8 cellular contexts compared by ENCODE assay signal in genomic region chr22:37196539-37197450, GRCh38. TPM values are rescaled to one million over a fixed set of nuclear protein-coding genes. Genes with fewer than 3 reads are reported as not detected.
DNase-seq lines count a peak whose midpoint lies in the region; ATAC-seq and TF ChIP-seq lines count a peak whose summit lies in the region.

No MANE protein-coding gene starts in this region.

- 0 to 33% methylated on average over 1 of the region's 14 CpGs for WGBS in gastroesophageal sphincter (ENCODE audit: low coverage in 1 of 2), 2 donors
- 16 to 24% (median 21%) methylated on average over 14 of the region's 14 CpGs for WGBS in psoas muscle, 3 donors

- DNase-seq in ELF-1 (ENCODE audit: low read depth, low spot score) (peak; percentile 75), psoas muscle (peak; percentile 88 to 93), NCI-H128 (lab: John Stamatoyannopoulos, UW; ENCODE audit: unreplicated experiment) (no peak), SIG-M5 (lab: John Stamatoyannopoulos, UW) (no peak), HUDEP-2 (lab: John Stamatoyannopoulos, UW; ENCODE audit: unreplicated experiment in 76 of 76) (no peak), GM10248 (ENCODE audit: extremely low spot score) (no peak)

- no peak for TF ChIP-seq EP300 in gastroesophageal sphincter (IDR thresholded peaks at IDR 0.05)

- TF ChIP-seq CTCF in gastroesophageal sphincter (IDR thresholded peaks at IDR 0.05): peak in 3 of 4 experiments; percentile 18 to 39 (median 19)
- peak; percentile 43 for TF ChIP-seq CTCF in psoas muscle (IDR thresholded peaks at IDR 0.05)
- TF ChIP-seq CTCF in GM10248 (IDR thresholded peaks at IDR 0.05; ENCODE audit: control extremely low read depth, extremely low read depth, low read depth, missing control alignments): no peak

- H3K27me3 ChIP-seq in gastroesophageal sphincter: no peaks in the 10 kb centered on the region
- H3K27me3 ChIP-seq in psoas muscle (ENCODE audit: insufficient read depth in 3 of 3, low read length in 2 of 3): no peaks in the 10 kb centered on the region

- peak overlapping the region; percentile 81 to 97 (median 94) for H3K27ac ChIP-seq in gastroesophageal sphincter
- peak overlapping the region; percentile 98 for H3K27ac ChIP-seq in psoas muscle

- H3K36me3 ChIP-seq in gastroesophageal sphincter (no peaks in the 10 kb centered on the region), psoas muscle (ENCODE audit: insufficient read depth in 1 of 2, low read depth in 1 of 2) (no peaks in the 10 kb centered on the region)

- peaks cover 16 to 42% (median 31%) of the 10 kb centered on the region in 3 donors for H3K4me1 ChIP-seq in gastroesophageal sphincter
- H3K4me1 ChIP-seq in psoas muscle: peaks cover 34% of the 10 kb centered on the region

- no peak overlapping the region for H3K4me3 ChIP-seq in gastroesophageal sphincter
- H3K4me3 ChIP-seq in psoas muscle: peak overlapping the region; percentile 8

- TF ChIP-seq POLR2A in gastroesophageal sphincter (IDR thresholded peaks at IDR 0.05): no peak

- POLR2A ChIA-PET in GM10248 (lab: Yijun Ruan, JAX): interaction anchor here (0.5 to 0.7 kb wide), 2 partner anchors 33 to 37 kb away, joined by 4 read pairs; no protein-coding TSS in a partner anchor

- H3K9me3 ChIP-seq in gastroesophageal sphincter (no peaks in the 10 kb centered on the region), psoas muscle (no peaks in the 10 kb centered on the region)

- intact Hi-C loops in psoas muscle (cut with DNase I): no loop called here

- ATAC-seq in SK-N-SH treated with all-trans-retinoic acid at 6 μM for 48 hours (peak; percentile 62), gastroesophageal sphincter (peak; percentile 69), psoas muscle (peak; percentile 43 to 64 (median 56))

- CTCF ChIA-PET in GM10248 (lab: Yijun Ruan, JAX): interaction anchor here (0.8 to 6.1 kb wide), 21 partner anchors 19 to 251 kb away, joined by 3 to 83 read pairs (median 4); partner anchors contain the start of gene IL2RB

TF ChIP-seq in SK-N-SH treated with all-trans-retinoic acid at 6 μM for 48 hours, 23 proteins besides CTCF, POLR2A, EP300 and RAD21:
- TF ChIP-seq, protein P1, sequence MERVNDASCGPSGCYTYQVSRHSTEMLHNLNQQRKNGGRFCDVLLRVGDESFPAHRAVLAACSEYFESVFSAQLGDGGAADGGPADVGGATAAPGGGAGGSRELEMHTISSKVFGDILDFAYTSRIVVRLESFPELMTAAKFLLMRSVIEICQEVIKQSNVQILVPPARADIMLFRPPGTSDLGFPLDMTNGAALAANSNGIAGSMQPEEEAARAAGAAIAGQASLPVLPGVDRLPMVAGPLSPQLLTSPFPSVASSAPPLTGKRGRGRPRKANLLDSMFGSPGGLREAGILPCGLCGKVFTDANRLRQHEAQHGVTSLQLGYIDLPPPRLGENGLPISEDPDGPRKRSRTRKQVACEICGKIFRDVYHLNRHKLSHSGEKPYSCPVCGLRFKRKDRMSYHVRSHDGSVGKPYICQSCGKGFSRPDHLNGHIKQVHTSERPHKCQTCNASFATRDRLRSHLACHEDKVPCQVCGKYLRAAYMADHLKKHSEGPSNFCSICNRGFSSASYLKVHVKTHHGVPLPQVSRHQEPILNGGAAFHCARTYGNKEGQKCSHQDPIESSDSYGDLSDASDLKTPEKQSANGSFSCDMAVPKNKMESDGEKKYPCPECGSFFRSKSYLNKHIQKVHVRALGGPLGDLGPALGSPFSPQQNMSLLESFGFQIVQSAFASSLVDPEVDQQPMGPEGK (CRISPR knock-in tag; IDR thresholded peaks at IDR 0.05; ENCODE audit: borderline replicate concordance): 0 out of 2 replicates have a peak, but pooled peaks have one; percentile 30
- no peak for TF ChIP-seq CSDC2 (CRISPR knock-in tag; IDR thresholded peaks at IDR 0.05)

RNA-seq across cellular contexts. Expression of gene C1QTNF6, which starts 8.7 kb away (rescaled TPM):
- total RNA-seq in gastroesophageal sphincter: 1 to 10 TPM in 2 of 4 donors, under 1 TPM in 2; 0.69 to 1.6 (median 1.1) TPM
- total RNA-seq in psoas muscle: 1 to 10 TPM in 3 of 4 donors, under 1 TPM in 1; 0.75 to 8.2 (median 1.0) TPM
- 1 to 10 TPM in 2 of 3 donors, under 1 TPM in 1; 0.66 to 1.8 (median 1.1) TPM for polyA plus RNA-seq in psoas muscle

RNA-seq across cellular contexts. Expression of gene SSTR3, which starts 15.5 kb away (rescaled TPM):
- not detected for total RNA-seq in gastroesophageal sphincter
- total RNA-seq in psoas muscle: not detected
- polyA plus RNA-seq in psoas muscle: under 1 TPM in 1 of 3 donors, not detected in 2; 0.01 TPM

RNA-seq across cellular contexts. Expression of gene IL2RB, which starts 47.1 kb away (rescaled TPM):
- total RNA-seq in gastroesophageal sphincter (1 to 10 TPM in 1 of 4 donors, under 1 TPM in 3; 0.07 to 3.1 (median 0.29) TPM), psoas muscle (1 to 10 TPM in 1 of 4 donors, under 1 TPM in 3; 0.54 to 1.5 (median 0.77) TPM)
- under 1 TPM; 0.07 to 0.10 (median 0.10) TPM for polyA plus RNA-seq in psoas muscle

RNA-seq across cellular contexts. Expression of gene RAC2, which starts 47.3 kb away (rescaled TPM):
- total RNA-seq in gastroesophageal sphincter (10 to 100 TPM in 1 of 4 donors, 1 to 10 TPM in 3; 2.0 to 11.3 (median 6.4) TPM), psoas muscle (1 to 10 TPM; 2.3 to 5.0 (median 3.0) TPM)
- polyA plus RNA-seq in psoas muscle: 1 to 10 TPM in 2 of 3 donors, under 1 TPM in 1; 0.90 to 1.8 (median 1.5) TPM

Comparison
In these comparisons a context has a peak if more than half of its experiments do, and no peak if none do; other contexts are left out.
1. DNase-seq: peak in ELF-1 (single experiment) and psoas muscle (2 of 2); none in NCI-H128 (single experiment), SIG-M5 (single experiment), HUDEP-2 (0 of 76) and GM10248 (single experiment).
2. Peak in every context shown above with its lines, with median percentiles within 50 percentile points of each other: ATAC-seq.